Comparison of ENCODE assay signal across 1 cellular context in the genomic region with DNA sequence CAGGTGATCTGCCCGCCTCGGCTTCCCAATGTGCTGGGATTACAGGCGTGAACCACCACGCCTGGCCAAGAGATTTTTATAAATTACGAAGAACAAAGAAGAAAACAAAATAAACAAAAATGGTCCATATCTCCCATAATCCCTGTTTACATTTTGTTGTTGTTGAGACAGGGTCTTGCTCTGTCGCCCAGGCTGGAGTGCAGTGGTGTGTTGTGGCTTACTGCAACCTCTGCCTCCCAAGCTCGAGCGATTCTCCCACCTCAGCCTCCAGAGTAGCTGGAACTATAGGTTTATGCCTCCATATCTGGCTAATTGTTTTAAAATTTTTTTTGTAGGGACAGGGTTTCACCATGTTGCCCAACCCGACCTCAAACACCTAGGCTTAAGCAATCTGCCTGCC.
TF ChIP-seq lines count a peak whose summit lies in the region.

No MANE protein-coding gene starts in this region.

TF ChIP-seq in GM23338, 12 proteins besides CTCF, POLR2A, EP300 and RAD21 (continued from another document):
- TF ChIP-seq ZNF462 (CRISPR knock-in tag; IDR thresholded peaks at IDR 0.05) (no peak), ETS1 (IDR thresholded peaks at IDR 0.05) (no peak), ZNF114 (CRISPR knock-in tag; IDR thresholded peaks at IDR 0.05) (no peak), JUNB (IDR thresholded peaks at IDR 0.05; ENCODE audit: unreplicated experiment) (no peak), STAT1 (IDR thresholded peaks at IDR 0.05; ENCODE audit: unreplicated experiment) (no peak), EZH2 (IDR thresholded peaks at IDR 0.05; ENCODE audit: low read depth, unreplicated experiment) (no peak), CREB1 (CRISPR knock-in tag; IDR thresholded peaks at IDR 0.05; ENCODE audit: low read depth) (no peak)
